1 cellular context compared by ENCODE assay signal in genomic region chr11:63855975-63856374, GRCh38.
TF ChIP-seq lines count a peak whose summit lies in the region.

No MANE protein-coding gene starts in this region.

TF ChIP-seq in HepG2, 621 proteins besides CTCF, POLR2A, EP300 and RAD21 (continued from another document and continues in another):
- TF ChIP-seq ZNF142 (CRISPR knock-in tag; IDR thresholded peaks at IDR 0.05), result no peak
- no peak for TF ChIP-seq ZNF17 (CRISPR knock-in tag; IDR thresholded peaks at IDR 0.05)
- no peak for TF ChIP-seq ZNF562 (CRISPR knock-in tag; IDR thresholded peaks at IDR 0.05; ENCODE audit: borderline replicate concordance)
- TF ChIP-seq ZNF614 (CRISPR knock-in tag; IDR thresholded peaks at IDR 0.05; ENCODE audit: borderline replicate concordance), result peak; percentile 98
- TF ChIP-seq EEA1 (CRISPR knock-in tag; IDR thresholded peaks at IDR 0.05; ENCODE audit: borderline replicate concordance), result no peak
- TF ChIP-seq ELF3 (CRISPR knock-in tag; IDR thresholded peaks at IDR 0.05), result peak; percentile 56; the same call in 1 of the 2 replicates
- TF ChIP-seq MAFK (conservative IDR thresholded peaks at IDR 0.05 in 1 of 2, IDR thresholded peaks at IDR 0.05 in 1 of 2; ENCODE audit: low read length in 2 of 2), result no peak
- TF ChIP-seq ASH2L (IDR thresholded peaks at IDR 0.05; ENCODE audit: insufficient read length, low read depth, low read length), result no peak
- peak; percentile 24; the same call in 1 of the 2 replicates for TF ChIP-seq ZFY (CRISPR knock-in tag; IDR thresholded peaks at IDR 0.05)
- TF ChIP-seq POLR2AphosphoS5 (IDR thresholded peaks at IDR 0.05; ENCODE audit: low read depth, low read length), result no peak
- no peak for TF ChIP-seq SNAPC2 (CRISPR knock-in tag; IDR thresholded peaks at IDR 0.05)
- TF ChIP-seq MTERF4 (CRISPR knock-in tag; IDR thresholded peaks at IDR 0.05), result no peak
- no peak for TF ChIP-seq ZNF720 (CRISPR knock-in tag; IDR thresholded peaks at IDR 0.05)
- no peak for TF ChIP-seq ZNF512 (CRISPR knock-in tag; IDR thresholded peaks at IDR 0.05)
- TF ChIP-seq RBM22 (optimal IDR thresholded peaks at IDR 0.05; ENCODE audit: low read length), result no peak
- no peak for TF ChIP-seq ADNP (CRISPR knock-in tag; IDR thresholded peaks at IDR 0.05)
- TF ChIP-seq HDAC2 (CRISPR knock-in tag; IDR thresholded peaks at IDR 0.05), result no peak
- TF ChIP-seq ZNF225 (CRISPR knock-in tag; IDR thresholded peaks at IDR 0.05), result no peak
- no peak for TF ChIP-seq KLF13 (CRISPR knock-in tag; IDR thresholded peaks at IDR 0.05)
- TF ChIP-seq MEIS1 (CRISPR knock-in tag; IDR thresholded peaks at IDR 0.05; ENCODE audit: borderline replicate concordance), result no peak
- no peak for TF ChIP-seq NFIC (IDR thresholded peaks at IDR 0.05; ENCODE audit: low read length)
- TF ChIP-seq ZNF235 (CRISPR knock-in tag; IDR thresholded peaks at IDR 0.05; ENCODE audit: borderline replicate concordance), result no peak
- TF ChIP-seq RNF2 (conservative IDR thresholded peaks at IDR 0.05; ENCODE audit: low read depth), result no peak
- no peak for TF ChIP-seq ZNF367 (CRISPR knock-in tag; IDR thresholded peaks at IDR 0.05; ENCODE audit: borderline replicate concordance)
- TF ChIP-seq ZBTB37 (CRISPR knock-in tag; IDR thresholded peaks at IDR 0.05), result no peak
- TF ChIP-seq CBX1 (IDR thresholded peaks at IDR 0.05; ENCODE audit: low read depth), result no peak
- no peak for TF ChIP-seq SATB2 (CRISPR knock-in tag; IDR thresholded peaks at IDR 0.05)
- TF ChIP-seq, protein P1, sequence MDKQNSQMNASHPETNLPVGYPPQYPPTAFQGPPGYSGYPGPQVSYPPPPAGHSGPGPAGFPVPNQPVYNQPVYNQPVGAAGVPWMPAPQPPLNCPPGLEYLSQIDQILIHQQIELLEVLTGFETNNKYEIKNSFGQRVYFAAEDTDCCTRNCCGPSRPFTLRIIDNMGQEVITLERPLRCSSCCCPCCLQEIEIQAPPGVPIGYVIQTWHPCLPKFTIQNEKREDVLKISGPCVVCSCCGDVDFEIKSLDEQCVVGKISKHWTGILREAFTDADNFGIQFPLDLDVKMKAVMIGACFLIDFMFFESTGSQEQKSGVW (CRISPR knock-in tag; IDR thresholded peaks at IDR 0.05; ENCODE audit: borderline replicate concordance), result no peak
- no peak for TF ChIP-seq ZNF792 (CRISPR knock-in tag; IDR thresholded peaks at IDR 0.05)
- TF ChIP-seq NR1H2 (CRISPR knock-in tag; IDR thresholded peaks at IDR 0.05; ENCODE audit: borderline replicate concordance, low read depth), result no peak
- TF ChIP-seq SAP130 (CRISPR knock-in tag; IDR thresholded peaks at IDR 0.05; ENCODE audit: low read depth), result 0 out of 2 replicates have a peak, but pooled peaks have one; percentile 20
- peak; percentile 45; the same call in 1 of the 2 replicates for TF ChIP-seq MED1 (CRISPR knock-in tag; IDR thresholded peaks at IDR 0.05)
- no peak for TF ChIP-seq ZNF83 (CRISPR knock-in tag; IDR thresholded peaks at IDR 0.05; ENCODE audit: borderline replicate concordance)
- no peak for TF ChIP-seq ZNF34 (CRISPR knock-in tag; IDR thresholded peaks at IDR 0.05; ENCODE audit: borderline replicate concordance)
- no peak for TF ChIP-seq ZNF616 (CRISPR knock-in tag; IDR thresholded peaks at IDR 0.05; ENCODE audit: low read depth)
- no peak for TF ChIP-seq HOXA3 (CRISPR knock-in tag; IDR thresholded peaks at IDR 0.05)
- TF ChIP-seq DR1 (CRISPR knock-in tag; IDR thresholded peaks at IDR 0.05), result no peak
- no peak for TF ChIP-seq ZNF724P (CRISPR knock-in tag; IDR thresholded peaks at IDR 0.05; ENCODE audit: borderline replicate concordance)
- TF ChIP-seq GABPA (IDR thresholded peaks at IDR 0.05; ENCODE audit: low read depth, low read length), result no peak
- TF ChIP-seq GABPA (CRISPR knock-in tag; IDR thresholded peaks at IDR 0.05; ENCODE audit: low read depth), result no peak
- 0 out of 2 replicates have a peak, but pooled peaks have one; percentile 41 for TF ChIP-seq ZNF264 (CRISPR knock-in tag; IDR thresholded peaks at IDR 0.05)
- no peak for TF ChIP-seq KAT8 (CRISPR knock-in tag; IDR thresholded peaks at IDR 0.05)
- no peak for TF ChIP-seq FOXP4 (CRISPR knock-in tag; IDR thresholded peaks at IDR 0.05)
- no peak for TF ChIP-seq SMAD3 (CRISPR knock-in tag; IDR thresholded peaks at IDR 0.05)
- TF ChIP-seq, protein P2, sequence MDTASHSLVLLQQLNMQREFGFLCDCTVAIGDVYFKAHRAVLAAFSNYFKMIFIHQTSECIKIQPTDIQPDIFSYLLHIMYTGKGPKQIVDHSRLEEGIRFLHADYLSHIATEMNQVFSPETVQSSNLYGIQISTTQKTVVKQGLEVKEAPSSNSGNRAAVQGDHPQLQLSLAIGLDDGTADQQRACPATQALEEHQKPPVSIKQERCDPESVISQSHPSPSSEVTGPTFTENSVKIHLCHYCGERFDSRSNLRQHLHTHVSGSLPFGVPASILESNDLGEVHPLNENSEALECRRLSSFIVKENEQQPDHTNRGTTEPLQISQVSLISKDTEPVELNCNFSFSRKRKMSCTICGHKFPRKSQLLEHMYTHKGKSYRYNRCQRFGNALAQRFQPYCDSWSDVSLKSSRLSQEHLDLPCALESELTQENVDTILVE (CRISPR knock-in tag; IDR thresholded peaks at IDR 0.05), result no peak
- TF ChIP-seq ATF7 (IDR thresholded peaks at IDR 0.05), result no peak
- no peak for TF ChIP-seq ATF7 (CRISPR knock-in tag; IDR thresholded peaks at IDR 0.05)
- no peak for TF ChIP-seq ATAD3A (CRISPR knock-in tag; IDR thresholded peaks at IDR 0.05)
- TF ChIP-seq ZNF784 (CRISPR knock-in tag; IDR thresholded peaks at IDR 0.05; ENCODE audit: borderline replicate concordance), result no peak
- no peak for TF ChIP-seq HOXA5 (CRISPR knock-in tag; IDR thresholded peaks at IDR 0.05)
- TF ChIP-seq SIN3B (IDR thresholded peaks at IDR 0.05; ENCODE audit: low read length), result no peak
- TF ChIP-seq GMEB2 (CRISPR knock-in tag; IDR thresholded peaks at IDR 0.05; ENCODE audit: low read depth), result no peak
